Comparison of ENCODE assay signal across 16 cellular contexts in the genomic region with DNA sequence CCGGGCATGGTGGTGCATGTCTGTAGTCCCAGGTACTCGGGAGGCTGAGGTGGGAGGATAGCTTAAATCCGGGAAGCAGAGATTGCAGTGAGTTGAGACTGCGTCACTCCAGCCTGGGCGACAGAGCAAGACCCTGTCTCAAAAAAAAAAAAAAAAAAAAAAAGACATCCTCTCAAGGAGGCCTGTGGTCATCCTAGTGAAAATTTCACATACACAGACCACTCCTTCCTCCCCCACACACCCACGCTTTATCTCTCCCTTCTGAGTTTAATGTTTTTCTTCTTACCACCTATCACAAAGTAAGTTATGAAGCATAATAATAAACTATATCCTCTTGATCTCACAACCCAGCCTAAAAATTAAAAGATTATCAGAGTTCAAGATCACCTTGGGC. TPM values are rescaled to one million over a fixed set of nuclear protein-coding genes. Genes with fewer than 3 reads are reported as not detected.
DNase-seq lines count a peak whose midpoint lies in the region; TF ChIP-seq lines count a peak whose summit lies in the region.
"Had no signal": no experiment of that assay in that cellular context is flagged by ENCODE, and none has a peak within 500 bp of the region (broad histone marks: within the 10 kb centered on the region; RNA-seq: fewer than 3 reads in every experiment).

No MANE protein-coding gene starts in this region.

- H3K27me3 ChIP-seq in Karpas-422 (ENCODE audit: low read length) (no peaks in the 10 kb centered on the region), parathyroid adenoma (ENCODE audit: control insufficient read depth, insufficient read depth, low read length) (no peaks in the 10 kb centered on the region), uterus (no peaks in the 10 kb centered on the region)
- H3K27me3 ChIP-seq: breast epithelium, left lung, neural progenitor cell had no signal

- H3K27ac Mint-ChIP-seq in activated CD4-positive, alpha-beta T cell treated with anti-CD3 and anti-CD28 coated beads, Interleukin-2, amount 10 ng/mL, durations not matched to agents 24 days and 14 days, result peak overlapping the region; percentile 67

- no peak for TF ChIP-seq POLR2A in uterus (IDR thresholded peaks at IDR 0.05)

- H3K79me2 ChIP-seq in Karpas-422 (ENCODE audit: low read length) (peaks cover 35% of the 10 kb centered on the region), parathyroid adenoma (peaks cover 8% of the 10 kb centered on the region)

- intact Hi-C loops in activated CD4-positive, alpha-beta T cell treated with anti-CD3 and anti-CD28 coated beads, Interleukin-2, amount 10 ng/mL, durations not matched to agents 24 days and 14 days (cut with micrococcal nuclease), result loop anchor here (5.0 kb wide), 1 partner anchor 321 kb away; a partner anchor contains a TSS
- intact Hi-C loops in uterus (cut with DNase I; ENCODE audit: low total_unique reads), result loop anchor here (10.0 kb wide), 1 partner anchor 108 kb away; a partner anchor contains a TSS

- H2AFZ ChIP-seq in Karpas-422 (ENCODE audit: low read length) (no peak overlapping the region), parathyroid adenoma (peak overlapping the region; percentile 99)

- no peak for TF ChIP-seq CTCF in parathyroid adenoma (IDR thresholded peaks at IDR 0.05)
- TF ChIP-seq CTCF in uterus (IDR thresholded peaks at IDR 0.05), result no peak

- H3K4me1 ChIP-seq in Karpas-422 (ENCODE audit: low read length) (peaks cover 21% of the 10 kb centered on the region), parathyroid adenoma (peaks cover 7% of the 10 kb centered on the region), uterus (peaks cover 8 to 10% of the 10 kb centered on the region in 2 donors)
- H3K4me1 ChIP-seq: breast epithelium had no signal

- no peak for DNase-seq in activated CD4-positive, alpha-beta T cell treated with anti-CD3 and anti-CD28 coated beads, Interleukin-2, amount 10 ng/mL, durations not matched to agents 24 days and 14 days
- DNase-seq in activated CD4-positive, alpha-beta T cell treated with anti-CD3 and anti-CD28 coated beads for 48 hours, result no peak
- DNase-seq in Karpas-422, result no peak
- peak; percentile 19 for DNase-seq in amniotic epithelial cell (ENCODE audit: low read depth)
- DNase-seq in uterus, result no peak
- DNase-seq in cerebellum (ENCODE audit: low spot score), result no peak
- no peak for DNase-seq in HCEC 1CT
- DNase-seq: activated T-cell treated with anti-CD3 and anti-CD28 coated beads, Interleukin-2, amount 50 U/mL, for 48 hours; DMS79; H9; left lung; NCI-H1092 treated with DMSO at 0.1 percent for 48 hours; Right ventricle myocardium superior had no signal

- H3K9me3 Mint-ChIP-seq in activated CD4-positive, alpha-beta T cell treated with anti-CD3 and anti-CD28 coated beads, Interleukin-2, amount 10 ng/mL, durations not matched to agents 24 days and 14 days, result peaks cover 5% of the 10 kb centered on the region

- H3K9me2 ChIP-seq in Karpas-422 (replicated peaks; ENCODE audit: insufficient read depth, low read length), result no peaks in the 10 kb centered on the region

- H3K4me2 ChIP-seq in Karpas-422 (ENCODE audit: low read depth, low read length, poor library complexity, severe bottlenecking), result peak overlapping the region; percentile 87
- no peak overlapping the region for H3K4me2 ChIP-seq in parathyroid adenoma (ENCODE audit: low read length)

- no peak overlapping the region for H3K4me3 Mint-ChIP-seq in activated CD4-positive, alpha-beta T cell treated with anti-CD3 and anti-CD28 coated beads, Interleukin-2, amount 10 ng/mL, durations not matched to agents 24 days and 14 days

- H3K9me3 ChIP-seq in Karpas-422 (ENCODE audit: low read length), result peaks cover 5% of the 10 kb centered on the region
- no peaks in the 10 kb centered on the region for H3K9me3 ChIP-seq in parathyroid adenoma (ENCODE audit: control insufficient read depth, low read length)
- H3K9me3 ChIP-seq in uterus, result no peaks in the 10 kb centered on the region
- H3K9me3 ChIP-seq: breast epithelium, left lung had no signal

- peaks cover 14% of the 10 kb centered on the region for H3K4me1 Mint-ChIP-seq in activated CD4-positive, alpha-beta T cell treated with anti-CD3 and anti-CD28 coated beads, Interleukin-2, amount 10 ng/mL, durations not matched to agents 24 days and 14 days

- H3K4me3 ChIP-seq in Karpas-422 (ENCODE audit: low read length) (peak overlapping the region; percentile 95), parathyroid adenoma (ENCODE audit: low read depth, low read length) (peak overlapping the region; percentile 94), uterus (no peak overlapping the region)

- H3K9ac ChIP-seq in Karpas-422 (ENCODE audit: low read length) (peak overlapping the region; percentile 87), parathyroid adenoma (no peak overlapping the region)

- peaks cover 4% of the 10 kb centered on the region for H3K27me3 Mint-ChIP-seq in activated CD4-positive, alpha-beta T cell treated with anti-CD3 and anti-CD28 coated beads, Interleukin-2, amount 10 ng/mL, durations not matched to agents 24 days and 14 days

- peaks cover 16% of the 10 kb centered on the region for H3K36me3 Mint-ChIP-seq in activated CD4-positive, alpha-beta T cell treated with anti-CD3 and anti-CD28 coated beads, Interleukin-2, amount 10 ng/mL, durations not matched to agents 24 days and 14 days (ENCODE audit: low read depth)
- H3K36me3 Mint-ChIP-seq: neural progenitor cell had no signal

- H3K27ac ChIP-seq in Karpas-422 (ENCODE audit: low read length) (no peak overlapping the region), parathyroid adenoma (no peak overlapping the region), uterus (no peak overlapping the region)
- H3K27ac ChIP-seq: neural progenitor cell had no signal

- H4K20me1 ChIP-seq in Karpas-422 (ENCODE audit: insufficient read depth, low read depth, low read length), result peaks cover 6% of the 10 kb centered on the region; the same call in 1 of the 2 replicates

- H3K36me3 ChIP-seq in Karpas-422 (ENCODE audit: insufficient read depth, low read length) (peaks cover 10% of the 10 kb centered on the region; the same call in 1 of the 2 replicates), parathyroid adenoma (ENCODE audit: control insufficient read depth, insufficient read depth, low read length) (no peaks in the 10 kb centered on the region), uterus (no peaks in the 10 kb centered on the region)
- H3K36me3 ChIP-seq: breast epithelium had no signal

RNA-seq across cellular contexts. Expression of a gene that starts 1.3 kb away (rescaled TPM):
- total RNA-seq in activated CD4-positive, alpha-beta T cell treated with anti-CD3 and anti-CD28 coated beads, Interleukin-2, amount 10 ng/mL, durations not matched to agents 24 days and 14 days, result 110 and 118 TPM in 2 replicates
- total RNA-seq in Karpas-422 (2014; rRNA removed; shearing (Covaris generic); ENCODE audit: low replicate concordance), result 30.1 and 54.1 TPM in 2 replicates
- total RNA-seq in uterus (10 to 100 TPM; 31.8 to 68.7 (median 43.4) TPM), cerebellum (53.5 TPM)

Comparison
In these comparisons a context has a peak if more than half of its experiments do, and no peak if none do; other contexts are left out.
1. H3K4me3 ChIP-seq: peak in Karpas-422 (single experiment) and parathyroid adenoma (single experiment); none in uterus (0 of 2).